In genomic region chr10:2782265-2782664, GRCh38 we compare ENCODE assay signal across 21 cellular contexts.
"Had no signal": no experiment of that assay in that cellular context is flagged by ENCODE, and none has a peak within 500 bp of the region (broad histone marks: within the 10 kb centered on the region; RNA-seq: fewer than 3 reads in every experiment).

No MANE protein-coding gene starts in this region.

- H3K36me3 Mint-ChIP-seq: stimulated activated memory B cell treated with anti-CD40 and anti-IgM and Interleukin-4, amounts not matched to agents 10 μg/mL and 1 μg/mL and 100 μg/mL, for 72 hours had no signal

- H3K9me3 Mint-ChIP-seq: endodermal cell; nephron progenitor cell; stimulated activated naive CD8-positive, alpha-beta T cell treated with anti-CD3 and anti-CD28 coated beads, Interleukin-15, Interleukin-2, amounts not matched to agents 100 ng/mL and 50 ng/mL, for 24 hours had no signal

- H3K4me3 Mint-ChIP-seq: endodermal cell; naive thymus-derived CD4-positive, alpha-beta T cell; nephron progenitor cell; stimulated activated memory B cell treated with anti-CD40 and anti-IgM and Interleukin-4, amounts not matched to agents 10 μg/mL and 1 μg/mL and 100 μg/mL, for 72 hours; stimulated activated naive CD8-positive, alpha-beta T cell treated with anti-CD3 and anti-CD28 coated beads, Interleukin-15, Interleukin-2, amounts not matched to agents 100 ng/mL and 50 ng/mL, for 24 hours had no signal

- DNase-seq: effector CD4-positive, alpha-beta T cell; endodermal cell; erythroblast; foreskin keratinocyte; head of caudate nucleus; kidney glomerular epithelial cell; naive thymus-derived CD4-positive, alpha-beta T cell; nephron progenitor cell; posterior cingulate gyrus; spleen; stimulated activated CD4-positive, alpha-beta T cell treated with anti-CD3 and anti-CD28 coated beads, Interleukin-15, amount 100 ng/mL, for 24 hours; stimulated activated CD4-positive, alpha-beta T cell treated with anti-CD3 and anti-CD28 coated beads, Interleukin-1b, Interleukin-23, amount 100 ng/mL, for 48 hours; stimulated activated CD4-positive, alpha-beta T cell treated with anti-CD3 and anti-CD28 coated beads, Interleukin-4, amount 100 ng/mL, for 24 hours; tibial artery; upper lobe of right lung had no signal

- H3K27ac Mint-ChIP-seq: endodermal cell; naive thymus-derived CD4-positive, alpha-beta T cell; nephron progenitor cell; stimulated activated memory B cell treated with anti-CD40 and anti-IgM and Interleukin-4, amounts not matched to agents 10 μg/mL and 1 μg/mL and 100 μg/mL, for 72 hours; stimulated activated naive CD8-positive, alpha-beta T cell treated with anti-CD3 and anti-CD28 coated beads, Interleukin-15, Interleukin-2, amounts not matched to agents 100 ng/mL and 50 ng/mL, for 24 hours had no signal

- H3K4me3 ChIP-seq: hepatocyte, spleen, tibial artery, upper lobe of right lung, vagina had no signal

- H3K9me3 ChIP-seq: spleen, tibial artery, upper lobe of right lung, vagina had no signal

- H3K27ac ChIP-seq: foreskin keratinocyte, hepatocyte, spleen, tibial artery, upper lobe of right lung, vagina had no signal

- FAIRE-seq: endothelial cell of umbilical vein had no signal

- H3K4me2 ChIP-seq: hepatocyte had no signal

- H3K36me3 ChIP-seq: spleen, tibial artery, upper lobe of right lung, vagina had no signal

- H3K4me1 Mint-ChIP-seq: endodermal cell; stimulated activated memory B cell treated with anti-CD40 and anti-IgM and Interleukin-4, amounts not matched to agents 10 μg/mL and 1 μg/mL and 100 μg/mL, for 72 hours had no signal

- ATAC-seq: foreskin keratinocyte; naive thymus-derived CD4-positive, alpha-beta T cell; sciatic nerve; stimulated activated memory B cell treated with anti-CD40 and anti-IgM and Interleukin-4, amounts not matched to agents 10 μg/mL and 1 μg/mL and 100 μg/mL, for 72 hours; upper lobe of right lung had no signal

- H3K79me2 ChIP-seq: hepatocyte had no signal

- H3K27me3 ChIP-seq: foreskin keratinocyte, hepatocyte, tibial artery, upper lobe of right lung, vagina had no signal

- H3K4me1 ChIP-seq: foreskin keratinocyte, spleen, tibial artery, upper lobe of right lung, vagina had no signal

- H2AFZ ChIP-seq: hepatocyte had no signal
